ENCODE assay signal across 9 cellular contexts in the genomic region with DNA sequence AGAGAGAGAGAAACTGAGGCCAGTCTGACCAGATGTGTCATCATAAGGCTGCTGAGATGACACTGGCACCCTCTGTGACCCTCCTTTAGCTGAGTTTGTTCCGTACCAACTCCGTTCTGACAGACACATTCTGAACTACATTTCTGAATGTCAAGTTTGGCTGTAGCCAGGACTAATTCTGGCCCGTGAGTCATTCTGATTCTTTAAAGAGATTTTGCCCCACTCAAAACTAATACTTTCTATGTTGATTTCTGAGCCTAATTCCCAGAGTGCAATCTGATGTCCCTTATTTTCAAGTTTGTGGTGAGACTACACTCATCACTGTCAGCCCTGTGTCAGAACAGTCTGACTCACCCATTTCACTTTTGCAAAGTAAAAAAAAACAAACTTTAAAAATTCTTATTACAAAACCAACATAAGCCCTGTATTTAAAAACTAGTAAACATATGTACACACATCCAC.
DNase-seq lines count a peak whose midpoint lies in the region; ATAC-seq and TF ChIP-seq lines count a peak whose summit lies in the region.
"Had no signal": no experiment of that assay in that cellular context is flagged by ENCODE, and none has a peak within 500 bp of the region (broad histone marks: within the 10 kb centered on the region; RNA-seq: fewer than 3 reads in every experiment).

No MANE protein-coding gene starts in this region.

- WGBS in smooth muscle cell (ENCODE audit: low lambda C conversion rate), result 0% methylated on average over 3 of the region's 3 CpGs

- peaks cover 2% of the 10 kb centered on the region for H3K9me3 Mint-ChIP-seq in activated T-cell treated with anti-CD3 and anti-CD28 coated beads, Interleukin-2, amount 50 U/mL, for 24 hours

- H3K4me3 ChIP-seq in astrocyte of the spinal cord (ENCODE audit: low read depth, low read length) (no peak overlapping the region), smooth muscle cell (no peak overlapping the region)

- peak; percentile 1 for TF ChIP-seq CTCF in astrocyte of the spinal cord (IDR thresholded peaks at IDR 0.05; ENCODE audit: low read depth, low read length)
- TF ChIP-seq CTCF in smooth muscle cell (IDR thresholded peaks at IDR 0.05; ENCODE audit: borderline replicate concordance, insufficient read depth, poor library complexity, severe bottlenecking), result no peak

- no peaks in the 10 kb centered on the region for H3K27me3 ChIP-seq in smooth muscle cell (ENCODE audit: low read depth)

- H3K36me3 Mint-ChIP-seq in activated T-cell treated with anti-CD3 and anti-CD28 coated beads, Interleukin-2, amount 50 U/mL, for 24 hours (ENCODE audit: low read depth), result no peaks in the 10 kb centered on the region
- H3K36me3 Mint-ChIP-seq: CD4-positive, CD25-positive, alpha-beta regulatory T cell had no signal

- peaks cover 7% of the 10 kb centered on the region for H3K4me1 Mint-ChIP-seq in activated T-cell treated with anti-CD3 and anti-CD28 coated beads, Interleukin-2, amount 50 U/mL, for 24 hours (ENCODE audit: low read depth)
- H3K4me1 Mint-ChIP-seq: CD4-positive, CD25-positive, alpha-beta regulatory T cell had no signal

- H3K27me3 Mint-ChIP-seq in activated T-cell treated with anti-CD3 and anti-CD28 coated beads, Interleukin-2, amount 50 U/mL, for 24 hours, result no peaks in the 10 kb centered on the region

- H3K36me3 ChIP-seq in smooth muscle cell (ENCODE audit: low read depth), result no peaks in the 10 kb centered on the region

- peak overlapping the region; percentile 81 for H3K27ac Mint-ChIP-seq in activated T-cell treated with anti-CD3 and anti-CD28 coated beads, Interleukin-2, amount 50 U/mL, for 24 hours
- H3K27ac Mint-ChIP-seq: CD4-positive, CD25-positive, alpha-beta regulatory T cell had no signal

- peak overlapping the region; percentile 95 for H3K27ac ChIP-seq in smooth muscle cell (ENCODE audit: low read depth)

- H2AFZ ChIP-seq in smooth muscle cell (ENCODE audit: low read depth), result no peak overlapping the region

- no peaks in the 10 kb centered on the region for H4K20me1 ChIP-seq in smooth muscle cell (ENCODE audit: low read depth)

- H3K4me3 Mint-ChIP-seq in activated T-cell treated with anti-CD3 and anti-CD28 coated beads, Interleukin-2, amount 50 U/mL, for 24 hours, result no peak overlapping the region
- H3K4me3 Mint-ChIP-seq: CD4-positive, CD25-positive, alpha-beta regulatory T cell had no signal

- peak overlapping the region; percentile 84 for H3K9ac ChIP-seq in smooth muscle cell (ENCODE audit: low read depth)

- peaks cover 17% of the 10 kb centered on the region for H3K4me1 ChIP-seq in smooth muscle cell (ENCODE audit: low read depth)

- in situ Hi-C loops in astrocyte of the spinal cord (cut with HindIII; ENCODE audit: low sequenced_read_pairs), result no loop called here

- peak; percentile 90 for ATAC-seq in HG03103 (IDR thresholded peaks at IDR 0.05; ENCODE audit: low read depth, unreplicated experiment)

- H3K4me2 ChIP-seq in smooth muscle cell, result peak overlapping the region; percentile 75

- no peak for DNase-seq in activated T-cell treated with anti-CD3 and anti-CD28 coated beads, Interleukin-2, amount 50 U/mL, for 24 hours
- DNase-seq in activated T-cell treated with anti-CD3 and anti-CD28 coated beads, Interleukin-2, amount 50 U/mL, for 48 hours, result no peak
- peak; percentile 83 for DNase-seq in astrocyte of the spinal cord (ENCODE audit: low read depth, low spot score)
- no peak for DNase-seq in smooth muscle cell (lab: John Stamatoyannopoulos, UW; ENCODE audit: unreplicated experiment)
- DNase-seq in activated CD4-positive, alpha-beta T cell treated with anti-CD3 and anti-CD28 coated beads, Interleukin-2, amount 50 U/mL, for 4 hours, result no peak
- DNase-seq in NCI-H524 treated with DMSO at 0.1 percent for 48 hours (lab: John Stamatoyannopoulos, UW), result no peak
- no peak for DNase-seq in OCI-M2 (lab: John Stamatoyannopoulos, UW; ENCODE audit: unreplicated experiment)
- DNase-seq: CD4-positive, CD25-positive, alpha-beta regulatory T cell had no signal

- H3K9me3 ChIP-seq in smooth muscle cell (replicated peaks; ENCODE audit: low read depth), result no peaks in the 10 kb centered on the region

- no peaks in the 10 kb centered on the region for H3K79me2 ChIP-seq in smooth muscle cell (ENCODE audit: low read depth)

- H3F3A ChIP-seq in smooth muscle cell (ENCODE audit: low read depth), result peaks cover 35% of the 10 kb centered on the region
